18 cellular contexts compared by ENCODE assay signal in genomic region chr18:42365550-42365949, GRCh38.
DNase-seq lines count a peak whose midpoint lies in the region; ATAC-seq and TF ChIP-seq lines count a peak whose summit lies in the region.
"Had no signal": no experiment of that assay in that cellular context is flagged by ENCODE, and none has a peak within 500 bp of the region (broad histone marks: within the 10 kb centered on the region; RNA-seq: fewer than 3 reads in every experiment).

No MANE protein-coding gene starts in this region.

- no peak overlapping the region for H4K91ac ChIP-seq in trophoblast cell (ENCODE audit: low read depth, low read length)

- no peak overlapping the region for H2AK5ac ChIP-seq in trophoblast cell (ENCODE audit: low read length)

- H3K18ac ChIP-seq in trophoblast cell (ENCODE audit: low read length) = no peak overlapping the region

- H3K14ac ChIP-seq in trophoblast cell (ENCODE audit: low read length) = no peak overlapping the region

- no peaks in the 10 kb centered on the region for H3K36me3 ChIP-seq in trophoblast cell (ENCODE audit: control insufficient read depth in 1 of 2, insufficient read depth in 2 of 2, low read length in 2 of 2)
- H3K36me3 ChIP-seq: SJSA1 had no signal

- H4K12ac ChIP-seq in trophoblast cell (ENCODE audit: low read depth, low read length) = no peak overlapping the region

- no peak overlapping the region for H3K4ac ChIP-seq in trophoblast cell (ENCODE audit: low read depth, low read length)

- no peak overlapping the region for H3K9ac ChIP-seq in trophoblast cell (ENCODE audit: low read length)
- H3K9ac ChIP-seq: KMS-11 had no signal

- no peaks in the 10 kb centered on the region for H3K4me1 ChIP-seq in trophoblast cell (ENCODE audit: control insufficient read depth in 1 of 2, insufficient read depth in 2 of 2, low read length in 2 of 2)
- H3K4me1 ChIP-seq: SJSA1 had no signal

- no peak overlapping the region for H3K27ac ChIP-seq in trophoblast cell (ENCODE audit: low read depth, low read length)
- H3K27ac ChIP-seq: C4-2B, HL-60, KMS-11, PC-9, SJSA1 had no signal

- no peak for ATAC-seq in GM18505 (IDR thresholded peaks at IDR 0.05; ENCODE audit: unreplicated experiment)

- no peaks in the 10 kb centered on the region for H3K27me3 ChIP-seq in trophoblast cell (ENCODE audit: insufficient read depth, low read length)
- H3K27me3 ChIP-seq: SJSA1 had no signal

- no peak overlapping the region for H2BK120ac ChIP-seq in trophoblast cell (ENCODE audit: insufficient read depth, low read length, poor library complexity)

- no peak overlapping the region for H3K4me2 ChIP-seq in trophoblast cell (ENCODE audit: low read length)
- H3K4me2 ChIP-seq: KMS-11, PC-9 had no signal

- H2AFZ ChIP-seq in trophoblast cell (ENCODE audit: insufficient read depth, low read length, poor library complexity) = no peak overlapping the region
- H2AFZ ChIP-seq: PC-9 had no signal

- no peak overlapping the region for H2BK12ac ChIP-seq in trophoblast cell (ENCODE audit: low read length)

- H3K79me2 ChIP-seq in trophoblast cell (ENCODE audit: control insufficient read depth, insufficient read depth, low read length, poor library complexity) = no peaks in the 10 kb centered on the region

- no peak overlapping the region for H3K23ac ChIP-seq in trophoblast cell (ENCODE audit: low read length)

- no peak overlapping the region for H2BK5ac ChIP-seq in trophoblast cell (ENCODE audit: low read depth, low read length, poor library complexity)

- no CpG with 5 or more reads among the region's 1 CpG for WGBS in trophoblast cell (ENCODE audit: extremely low coverage, insufficient coverage, insufficient read length)

- no peaks in the 10 kb centered on the region for H3K9me3 ChIP-seq in trophoblast cell (ENCODE audit: insufficient read depth, low read depth, low read length)
- H3K9me3 ChIP-seq: SJSA1 had no signal

- no peak overlapping the region for H3K4me3 ChIP-seq in trophoblast cell (ENCODE audit: low read depth, low read length)
- H3K4me3 ChIP-seq: PC-9, SJSA1 had no signal

- DNase-seq in M059J (ENCODE audit: low read depth) (peak; percentile 9), NCI-H774 (lab: John Stamatoyannopoulos, UW) (peak; percentile 13), kidney glomerular epithelial cell (lab: John Stamatoyannopoulos, UW) (peak; percentile 58), trophoblast cell (peak; percentile 57 to 75), Ammon's horn (ENCODE audit: low spot score) (no peak)
- DNase-seq in activated CD8-positive, alpha-beta memory T cell treated with anti-CD3 and anti-CD28 coated beads for 24 hours = no peak
- DNase-seq: ACHN, DND-41, GOT3, NCI-H1436, NCI-H1930, NCI-H2171 treated with DMSO at 0.1 percent for 48 hours, PC-9 had no signal

- no peak for TF ChIP-seq POLR2A in GM18505 (IDR thresholded peaks at IDR 0.05; ENCODE audit: borderline replicate concordance, extremely low read depth, insufficient read depth, insufficient read length)

- H4K8ac ChIP-seq in trophoblast cell (ENCODE audit: low read depth, low read length) = no peak overlapping the region

- no peaks in the 10 kb centered on the region for H3K79me1 ChIP-seq in trophoblast cell (ENCODE audit: low read length)

Comparison
In these comparisons a context has a peak if more than half of its experiments do, and no peak if none do; other contexts are left out.
1. DNase-seq: peak in M059J (single experiment), NCI-H774 (single experiment), kidney glomerular epithelial cell (single experiment) and trophoblast cell (2 of 2); none in activated CD8-positive, alpha-beta memory T cell treated with anti-CD3 and anti-CD28 coated beads for 24 hours (single experiment) and Ammon's horn (single experiment).